In the genomic region with DNA sequence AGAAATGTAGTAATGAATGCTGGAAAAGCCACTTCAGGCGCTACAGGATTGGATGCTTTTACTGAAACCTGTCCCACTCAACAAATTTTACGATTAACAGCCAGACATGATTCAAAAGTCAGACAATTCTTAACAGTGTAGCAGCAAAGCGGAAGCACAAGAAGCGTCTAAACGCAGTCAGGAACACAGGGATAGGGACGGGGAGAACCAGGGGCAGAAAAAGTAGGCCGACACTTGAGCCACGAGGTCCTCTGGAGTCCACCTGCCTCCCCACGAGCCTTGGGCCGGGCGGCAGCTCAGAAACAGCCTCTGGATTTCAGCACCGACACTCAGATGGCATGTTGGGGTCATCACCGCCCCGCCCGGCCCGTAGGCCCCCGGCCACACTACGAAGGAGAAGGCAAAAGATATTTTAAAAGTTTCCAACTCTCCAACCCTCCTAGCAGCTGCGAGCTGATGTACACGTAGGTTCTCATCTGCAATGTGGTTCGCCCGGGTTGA, we compare ENCODE assay signal across 8 cellular contexts. TPM values are rescaled to one million over a fixed set of nuclear protein-coding genes. Genes with fewer than 3 reads are reported as not detected.
DNase-seq lines count a peak whose midpoint lies in the region; ATAC-seq and TF ChIP-seq lines count a peak whose summit lies in the region.

No MANE protein-coding gene starts in this region.

- H3K4me3 Mint-ChIP-seq in chondrocyte (ENCODE audit: unreplicated experiment) = peak overlapping the region; percentile 94

- H3K36me3 ChIP-seq in Karpas-422 (ENCODE audit: insufficient read depth, low read length) = peaks cover 41% of the 10 kb centered on the region
- peaks cover 38% of the 10 kb centered on the region for H3K36me3 ChIP-seq in muscle layer of colon (ENCODE audit: insufficient read depth, low read length)

- H3K36me3 Mint-ChIP-seq in chondrocyte (ENCODE audit: low read depth) = peaks cover 30% of the 10 kb centered on the region

- H3K4me1 Mint-ChIP-seq in chondrocyte (ENCODE audit: low read depth) = peaks cover 54% of the 10 kb centered on the region

- H3K27me3 ChIP-seq in Karpas-422 (ENCODE audit: low read length) (no peaks in the 10 kb centered on the region), muscle layer of colon (ENCODE audit: control insufficient read depth in 1 of 2, insufficient read depth in 2 of 2, low read length in 2 of 2) (no peaks in the 10 kb centered on the region)

- peaks cover 39% of the 10 kb centered on the region for H4K20me1 ChIP-seq in Karpas-422 (ENCODE audit: insufficient read depth, low read depth, low read length)

- no peak for ATAC-seq in HG03159 (IDR thresholded peaks at IDR 0.05; ENCODE audit: unreplicated experiment)

- peak overlapping the region; percentile 85 for H3K4me2 ChIP-seq in Karpas-422 (ENCODE audit: low read depth, low read length, poor library complexity, severe bottlenecking)

- CTCF ChIA-PET in AG04449 (lab: Yijun Ruan, JAX) = no interaction called here

- H3K4me3 ChIP-seq in AG04449 (ENCODE audit: low read depth, low read length) = peak overlapping the region; percentile 98
- H3K4me3 ChIP-seq in Karpas-422 (ENCODE audit: low read length) = peak overlapping the region; percentile 88
- peak overlapping the region; percentile 91 to 92 for H3K4me3 ChIP-seq in muscle layer of colon (ENCODE audit: low read depth in 1 of 2, low read length in 2 of 2)

- TF ChIP-seq CTCF in AG04449 (IDR thresholded peaks at IDR 0.05; ENCODE audit: insufficient read depth, low read length, missing control alignments) (no peak), chondrocyte (IDR thresholded peaks at IDR 0.05) (no peak)

- no peaks in the 10 kb centered on the region for H3K9me2 ChIP-seq in Karpas-422 (replicated peaks; ENCODE audit: insufficient read depth, low read length)

- H3K79me2 ChIP-seq in Karpas-422 (ENCODE audit: low read length) = peaks cover 57% of the 10 kb centered on the region

- DNase-seq in AG04449 (ENCODE audit: low read depth, low spot score) (no peak), Karpas-422 (peak; percentile 59), chondrocyte (ENCODE audit: low spot score) (no peak), activated gamma-delta T cell (lab: John Stamatoyannopoulos, UW) (no peak), NCI-H187 treated with DMSO at 0.1 percent for 48 hours (lab: John Stamatoyannopoulos, UW) (no peak), NCI-H1694 treated with DMSO at 0.1 percent for 48 hours (lab: John Stamatoyannopoulos, UW) (no peak)

- no peaks in the 10 kb centered on the region for H3K9me3 Mint-ChIP-seq in chondrocyte (ENCODE audit: low read depth)

- peaks cover 48% of the 10 kb centered on the region for H3K4me1 ChIP-seq in Karpas-422 (ENCODE audit: low read length)
- H3K4me1 ChIP-seq in muscle layer of colon (ENCODE audit: insufficient read depth, low read length) = peaks cover 38% of the 10 kb centered on the region

- H3K9me3 ChIP-seq in Karpas-422 (ENCODE audit: low read length) (no peaks in the 10 kb centered on the region), muscle layer of colon (ENCODE audit: low read length) (no peaks in the 10 kb centered on the region)

- peak overlapping the region; percentile 97 for H3K27ac Mint-ChIP-seq in chondrocyte (ENCODE audit: unreplicated experiment)

- peak overlapping the region; percentile 93 for H3K9ac ChIP-seq in Karpas-422 (ENCODE audit: low read length)
- peak overlapping the region; percentile 92 for H3K9ac ChIP-seq in muscle layer of colon (ENCODE audit: low read length)

- H3K27ac ChIP-seq in Karpas-422 (ENCODE audit: low read length) (peak overlapping the region; percentile 94), muscle layer of colon (ENCODE audit: low read depth, low read length) (peak overlapping the region; percentile 75)

- no peaks in the 10 kb centered on the region for H3K27me3 Mint-ChIP-seq in chondrocyte (ENCODE audit: low read depth)

- H2AFZ ChIP-seq in Karpas-422 (ENCODE audit: low read length) = no peak overlapping the region

- POLR2A ChIA-PET in AG04449 (lab: Yijun Ruan, JAX) = interaction anchor here (0.8 to 2.4 kb wide), 4 partner anchors 18 to 51 kb away, joined by 3 to 12 read pairs (median 4); partner anchors contain the start of genes TRIM41 and TRIM52

RNA-seq across cellular contexts. Expression of gene RACK1, which starts 0.6 kb away (rescaled TPM):
- 7,026 and 7,196 TPM in 2 replicates for total RNA-seq in Karpas-422 (2014; rRNA removed; shearing (Covaris generic); ENCODE audit: low replicate concordance)
- 995 to 1,189 TPM (median 1,167 TPM) in 3 replicates for total RNA-seq in chondrocyte

RNA-seq across cellular contexts. Expression of gene TRIM52, which starts 17.9 kb away (rescaled TPM):
- total RNA-seq in Karpas-422 (2014; rRNA removed; shearing (Covaris generic); ENCODE audit: low replicate concordance) = 18.7 and 21.8 TPM in 2 replicates
- 7.2 to 12.7 TPM (median 8.3 TPM) in 3 replicates for total RNA-seq in chondrocyte

RNA-seq across cellular contexts. Expression of gene TRIM41, which starts 20.0 kb away (rescaled TPM):
- total RNA-seq in Karpas-422 (2014; rRNA removed; shearing (Covaris generic); ENCODE audit: low replicate concordance) = 23.6 and 46.2 TPM in 2 replicates
- 17.9 to 24.3 TPM (median 19.3 TPM) in 3 replicates for total RNA-seq in chondrocyte

RNA-seq across cellular contexts. Expression of gene TRIM7, which starts 38.1 kb away (rescaled TPM):
- total RNA-seq in Karpas-422 (2014; rRNA removed; shearing (Covaris generic); ENCODE audit: low replicate concordance) = 2.0 TPM in 1 of 2 replicates, not detected in the other
- total RNA-seq in chondrocyte = 4.2 to 8.1 TPM (median 5.7 TPM) in 3 replicates
